8 cellular contexts compared by ENCODE assay signal in the genomic region with DNA sequence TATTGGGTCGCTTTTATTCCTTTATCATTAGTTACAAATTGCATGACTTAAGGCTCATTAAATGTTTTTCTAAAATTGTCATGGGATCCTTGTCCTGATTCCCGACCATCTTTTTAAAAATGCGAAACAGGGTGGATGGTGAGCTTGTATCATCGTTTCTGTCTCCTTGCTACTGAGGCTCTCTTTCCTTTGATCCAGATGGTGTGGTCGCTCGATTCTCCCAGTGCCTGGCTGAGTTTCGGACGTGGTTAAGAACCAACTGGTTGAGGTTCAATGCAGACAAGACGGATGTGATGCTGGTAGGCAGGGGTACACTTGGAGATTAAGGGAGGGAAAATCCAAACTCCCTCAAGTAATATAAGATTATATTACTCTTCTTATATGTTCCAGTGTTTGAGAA. TPM values are rescaled to one million over a fixed set of nuclear protein-coding genes. Genes with fewer than 3 reads are reported as not detected.
A peak's percentile ranks its signal among the peaks of the same experiment; 100 is the strongest.
DNase-seq lines count a peak whose midpoint lies in the region; ATAC-seq, FAIRE-seq and TF ChIP-seq lines count a peak whose summit lies in the region.

No MANE protein-coding gene starts in this region.

- CTCF ChIA-PET in K562 (lab: Yijun Ruan, JAX; ENCODE audit: low intra/inter-chr PET ratio), result no interaction called here

- H3K27me3 ChIP-seq in DND-41 (ENCODE audit: insufficient read depth, low read length, poor library complexity) (no peaks in the 10 kb centered on the region), MM.1S (replicated peaks; ENCODE audit: insufficient read depth, low read length) (no peaks in the 10 kb centered on the region), K562 (ENCODE audit: control insufficient read depth in 2 of 2, insufficient read depth in 2 of 2, low read length in 2 of 2) (no peaks in the 10 kb centered on the region)

- in situ Hi-C loops in K562 (cut with MboI), result no loop called here

- peak overlapping the region; percentile 70 for H3K9ac ChIP-seq in DND-41 (ENCODE audit: low read depth, low read length)
- peak overlapping the region; percentile 90 for H3K9ac ChIP-seq in MM.1S (ENCODE audit: low read length)
- peak overlapping the region; percentile 62 to 89; a peak in 3 of 4 replicates for H3K9ac ChIP-seq in K562 (ENCODE audit: insufficient read depth in 1 of 2, low read depth in 2 of 2, low read length in 2 of 2)

- ATAC-seq in DND-41 (ENCODE audit: insufficient read depth, low read depth) (no peak), K562 (0 out of 3 replicates have a peak, but pooled peaks have one; percentile 2), GM19395 (IDR thresholded peaks at IDR 0.05; ENCODE audit: unreplicated experiment) (no peak), HG03565 (IDR thresholded peaks at IDR 0.05; ENCODE audit: unreplicated experiment) (no peak), HG03025 (IDR thresholded peaks at IDR 0.05; ENCODE audit: low FRiP score, unreplicated experiment) (no peak)

- H3K9me1 ChIP-seq in K562 (ENCODE audit: control insufficient read depth, insufficient read depth, low read length), result no peaks in the 10 kb centered on the region

- H3K4me3 ChIP-seq in DND-41 (ENCODE audit: low read depth in 1 of 2, low read length in 2 of 2) (peak overlapping the region; percentile 43 to 68), MM.1S (ENCODE audit: low read length) (peak overlapping the region; percentile 88), K562 (peak overlapping the region; percentile 85), lower leg skin (ENCODE audit: low read depth, poor library complexity, severe bottlenecking) (peak overlapping the region; percentile 47), urinary bladder (ENCODE audit: low read depth, low read length) (peak overlapping the region; percentile 62)

- H3K27ac ChIP-seq in DND-41 (ENCODE audit: low read length), result peak overlapping the region; percentile 99
- H3K27ac ChIP-seq in MM.1S (ENCODE audit: low read length), result peak overlapping the region; percentile 71; the same call in 1 of the 2 replicates
- H3K27ac ChIP-seq in K562 (ENCODE audit: extremely low read depth, low read depth, low read length), result peak overlapping the region; percentile 81
- H3K27ac ChIP-seq in urinary bladder (ENCODE audit: low read depth), result no peak overlapping the region

- POLR2A ChIA-PET in K562 (lab: Yijun Ruan, JAX), result no interaction called here

- H4K20me1 ChIP-seq in DND-41 (ENCODE audit: insufficient read depth, low read length) (no peaks in the 10 kb centered on the region; the same call in 1 of the 2 replicates), MM.1S (ENCODE audit: insufficient read depth, low read length) (no peaks in the 10 kb centered on the region), K562 (replicated peaks; ENCODE audit: control insufficient read depth, insufficient read depth, low read length) (no peaks in the 10 kb centered on the region)

- H2AFZ ChIP-seq in DND-41 (ENCODE audit: low read depth, low read length) (no peak overlapping the region; the same call in 1 of the 2 replicates), MM.1S (ENCODE audit: low read length) (peak overlapping the region; percentile 77; the same call in 1 of the 2 replicates), K562 (ENCODE audit: low read depth, low read length) (peak overlapping the region; percentile 98)

- BruUV-seq in K562 (replicated peaks; lab: Mats Ljungman, UMichigan), result no TSS peak

- 2% methylated on average over 9 of the region's 9 CpGs for WGBS in K562 (ENCODE audit: insufficient coverage, low coverage, missing lambda C conversion rate)
- WGBS in lower leg skin, 2 donors, result 31 to 34% methylated on average over 9 of the region's 9 CpGs
- WGBS in urinary bladder, result 31% methylated on average over 9 of the region's 9 CpGs

- TF ChIP-seq POLR2A in K562 (conservative IDR thresholded peaks at IDR 0.05) (no peak), lower leg skin (IDR thresholded peaks at IDR 0.05) (no peak)

- DNase-seq in DND-41 (no peak), MM.1S (peak; percentile 27), K562 (ENCODE audit: extremely low read depth in 1 of 4, low spot score in 3 of 4) (peak in 2 of 4 experiments; percentile 17 to 58), lower leg skin (ENCODE audit: low spot score in 2 of 2) (no peak)

- no peak for TF ChIP-seq RAD21 in K562 (CRISPR knock-in tag; conservative IDR thresholded peaks at IDR 0.05 in 1 of 2, IDR thresholded peaks at IDR 0.05 in 1 of 2)

- H3K79me2 ChIP-seq in DND-41 (ENCODE audit: insufficient read depth, low read length) (peaks cover 70% of the 10 kb centered on the region), MM.1S (ENCODE audit: low read length) (peaks cover 61% of the 10 kb centered on the region), K562 (ENCODE audit: control insufficient read depth, insufficient read depth, low read length) (peaks cover 78% of the 10 kb centered on the region)

- H3K4me2 ChIP-seq in DND-41 (ENCODE audit: insufficient read depth, low read length) (peak overlapping the region; percentile 79), MM.1S (ENCODE audit: low read depth, low read length) (peak overlapping the region; percentile 90), K562 (ENCODE audit: insufficient read depth, low read length) (peak overlapping the region; percentile 93)

- intact Hi-C loops in K562 (cut with micrococcal nuclease) (loop anchor here (2.0 to 5.0 kb wide), 3 partner anchors 157 to 506 kb away; a partner anchor contains a TSS), lower leg skin (cut with DNase I; ENCODE audit: low total_unique reads) (no loop called here)

- no peaks in the 10 kb centered on the region for H3K9me2 ChIP-seq in MM.1S (replicated peaks; ENCODE audit: insufficient read depth, low read length)

- H3K9me3 ChIP-seq in DND-41 (ENCODE audit: insufficient read depth, low read length, severe bottlenecking) (no peaks in the 10 kb centered on the region), MM.1S (replicated peaks; ENCODE audit: insufficient read depth, low read length) (no peaks in the 10 kb centered on the region), K562 (replicated peaks; ENCODE audit: control insufficient read depth, insufficient read depth, low read depth, low read length) (no peaks in the 10 kb centered on the region)

- H3K36me3 ChIP-seq in DND-41 (ENCODE audit: insufficient read depth, low read length), result no peaks in the 10 kb centered on the region; the same call in 1 of the 2 replicates
- H3K36me3 ChIP-seq in MM.1S (replicated peaks; ENCODE audit: insufficient read depth, low read length), result no peaks in the 10 kb centered on the region
- H3K36me3 ChIP-seq in K562 (ENCODE audit: control insufficient read depth, insufficient read depth, low read length), result peaks cover 2% of the 10 kb centered on the region; the same call in 1 of the 3 replicates
- no peaks in the 10 kb centered on the region for H3K36me3 ChIP-seq in urinary bladder (ENCODE audit: insufficient read depth)

- FAIRE-seq in K562 (lab: Jason Lieb, UNC), result peak; percentile 74

- H3F3A ChIP-seq in MM.1S (ENCODE audit: insufficient read depth, low read length), result peaks cover 31% of the 10 kb centered on the region

- TF ChIP-seq EP300 in K562 (IDR thresholded peaks at IDR 0.05; ENCODE audit: low read length), result no peak

- H3K4me1 ChIP-seq in DND-41 (ENCODE audit: insufficient read depth, low read length), result peaks cover 59% of the 10 kb centered on the region
- H3K4me1 ChIP-seq in MM.1S (ENCODE audit: low read length), result peaks cover 13% of the 10 kb centered on the region
- H3K4me1 ChIP-seq in K562 (replicated peaks in 1 of 2; ENCODE audit: control insufficient read depth in 2 of 2, insufficient read depth in 2 of 2, low read length in 2 of 2), result peaks cover 5 to 16% of the 10 kb centered on the region in 2 experiments; a peak in 4 of 5 replicates
- H3K4me1 ChIP-seq in urinary bladder (ENCODE audit: insufficient read depth), result no peaks in the 10 kb centered on the region

- no peak for TF ChIP-seq CTCF in DND-41 (IDR thresholded peaks at IDR 0.05; ENCODE audit: borderline replicate concordance, extremely low read depth, low read length, poor library complexity, severe bottlenecking)
- no peak for TF ChIP-seq CTCF in MM.1S (IDR thresholded peaks at IDR 0.05; ENCODE audit: low read length)
- no peak for TF ChIP-seq CTCF in K562 (IDR thresholded peaks at IDR 0.05 in 2 of 3, conservative IDR thresholded peaks at IDR 0.05 in 1 of 3; ENCODE audit: insufficient read depth in 2 of 3, low read depth in 1 of 3, low read length in 3 of 3)
- no peak for TF ChIP-seq CTCF in lower leg skin (IDR thresholded peaks at IDR 0.05)

RNA-seq across cellular contexts. Expression of a gene that starts 1.2 kb away (rescaled TPM):
- 20.1 and 103 TPM in 2 replicates for total RNA-seq in K562 (2011; cell fraction: chromatin; rRNA removed; ENCODE audit: low replicate concordance)
- 10.7 and 14.5 TPM in 2 replicates for total RNA-seq in K562 (2011; cell fraction: nucleolus; rRNA removed)
- 40.5 and 69.3 TPM in 2 replicates for total RNA-seq in K562 (2011; cell fraction: nucleoplasm; rRNA removed)
- total RNA-seq in K562 (2014; rRNA removed), result 14.7 and 17.6 TPM in 2 replicates
- total RNA-seq in K562 (2014; rRNA removed; fragmentation: Illumina TruSeq; extraction: Trizol), result 34.8 and 41.3 TPM in 2 replicates
- total RNA-seq in K562 (2015; rRNA removed; fragmentation: Illumina TruSeq; extraction: Trizol), result 28.7 and 28.9 TPM in 2 replicates
- total RNA-seq in K562 (2021), result 23.1 and 23.7 TPM in 2 replicates
- polyA plus RNA-seq in K562 (2011; rRNA removed), result 13.5 and 16.3 TPM in 2 replicates
- polyA plus RNA-seq in K562 (2011; cell fraction: cytosol; rRNA removed), result 1.7 and 4.6 TPM in 2 replicates
- 9.3 and 12.9 TPM in 2 replicates for polyA plus RNA-seq in K562 (2011; cell fraction: nucleus; rRNA removed)
- 10.5 and 15.0 TPM in 2 replicates for polyA plus RNA-seq in K562 (2012)
- 16.4 and 18.4 TPM in 2 replicates for polyA plus RNA-seq in K562 (2014; fragmentation: Illumina TruSeq; extraction: Trizol)
- 10 to 100 TPM; 21.5 to 23.7 TPM for polyA plus RNA-seq in K562 (2014; fragmentation: Nextera tagmentation; extraction: Ambion mirVana)
- 13.7 and 13.9 TPM in 2 replicates for polyA plus RNA-seq in K562 (2014; rRNA removed)
- 55.8 and 70.1 TPM in 2 replicates for polyA minus RNA-seq in K562 (2011; rRNA and poly(A)+ RNA removed)
- polyA minus RNA-seq in K562 (2011; cell fraction: cytosol; rRNA and poly(A)+ RNA removed), result 17.5 and 20.6 TPM in 2 replicates
- 28.3 and 43.8 TPM in 2 replicates for polyA minus RNA-seq in K562 (2011; cell fraction: nucleus; rRNA and poly(A)+ RNA removed)
- 10 to 100 TPM; 17.0 to 26.5 (median 21.0) TPM for total RNA-seq in lower leg skin
- 59.1 TPM for total RNA-seq in urinary bladder
- polyA plus RNA-seq in urinary bladder, result 19.3 TPM

RNA-seq across cellular contexts. Expression of a gene that starts 1.3 kb away (rescaled TPM):
- 0.32 and 2.8 TPM in 2 replicates for total RNA-seq in K562 (2011; cell fraction: chromatin; rRNA removed; ENCODE audit: low replicate concordance)
- 0.13 and 0.17 TPM in 2 replicates for total RNA-seq in K562 (2011; cell fraction: nucleolus; rRNA removed)
- total RNA-seq in K562 (2011; cell fraction: nucleoplasm; rRNA removed), result 1.2 and 2.4 TPM in 2 replicates
- 0.73 TPM in 1 of 2 replicates, not detected in the other for total RNA-seq in K562 (2014; rRNA removed)
- total RNA-seq in K562 (2014; rRNA removed; fragmentation: Illumina TruSeq; extraction: Trizol), result 2.9 and 3.5 TPM in 2 replicates
- 1.2 and 4.0 TPM in 2 replicates for total RNA-seq in K562 (2015; rRNA removed; fragmentation: Illumina TruSeq; extraction: Trizol)
- 2.9 TPM in 2 replicates for total RNA-seq in K562 (2021)
- 3.6 and 4.8 TPM in 2 replicates for polyA plus RNA-seq in K562 (2011; rRNA removed)
- polyA plus RNA-seq in K562 (2011; cell fraction: cytosol; rRNA removed), result 0.10 and 0.44 TPM in 2 replicates
- polyA plus RNA-seq in K562 (2011; cell fraction: nucleus; rRNA removed), result 0.43 and 1.2 TPM in 2 replicates
- 1.1 and 2.6 TPM in 2 replicates for polyA plus RNA-seq in K562 (2012)
- polyA plus RNA-seq in K562 (2014; fragmentation: Illumina TruSeq; extraction: Trizol), result 0.83 and 1.7 TPM in 2 replicates
- polyA plus RNA-seq in K562 (2014; fragmentation: Nextera tagmentation; extraction: Ambion mirVana), result 1 to 10 TPM; 1.8 to 2.2 TPM
- 0.31 and 0.57 TPM in 2 replicates for polyA plus RNA-seq in K562 (2014; rRNA removed)
- 1.9 and 5.0 TPM in 2 replicates for polyA minus RNA-seq in K562 (2011; rRNA and poly(A)+ RNA removed)
- 0.76 and 1.9 TPM in 2 replicates for polyA minus RNA-seq in K562 (2011; cell fraction: cytosol; rRNA and poly(A)+ RNA removed)
- 0.27 and 0.89 TPM in 2 replicates for polyA minus RNA-seq in K562 (2011; cell fraction: nucleus; rRNA and poly(A)+ RNA removed)
- total RNA-seq in lower leg skin, result 1 to 10 TPM; 1.5 to 3.8 (median 2.5) TPM
- total RNA-seq in urinary bladder, result 43.6 TPM
- 1.7 TPM for polyA plus RNA-seq in urinary bladder
